ENCODE assay signal across 21 cellular contexts in the genomic region with DNA sequence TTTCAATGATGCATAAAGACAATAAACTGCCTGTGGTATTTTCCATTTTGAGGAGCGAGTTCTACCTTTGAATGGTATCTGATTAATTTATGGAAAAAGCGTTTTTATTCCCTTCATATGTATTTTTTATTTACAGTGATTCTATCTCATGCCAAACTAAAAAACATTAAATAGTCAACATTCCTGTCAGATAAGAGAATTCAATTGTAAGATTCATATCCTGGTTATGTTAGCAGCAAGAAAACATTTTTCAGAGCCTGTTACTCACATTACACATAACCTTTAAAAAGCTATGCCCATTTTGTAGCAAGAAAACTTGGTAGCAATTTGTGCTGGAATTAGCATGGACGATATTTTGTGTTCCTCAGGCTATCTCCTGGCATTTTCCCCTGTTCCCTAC. TPM values are rescaled to one million over a fixed set of nuclear protein-coding genes. Genes with fewer than 3 reads are reported as not detected.
"Had no signal": no experiment of that assay in that cellular context is flagged by ENCODE, and none has a peak within 500 bp of the region (broad histone marks: within the 10 kb centered on the region; RNA-seq: fewer than 3 reads in every experiment).

No MANE protein-coding gene starts in this region.

- H3K27me3 ChIP-seq: Peyer's patch, SJCRH30 had no signal

- H2AFZ ChIP-seq: PC-9 had no signal

- H3K9me3 ChIP-seq: Peyer's patch, SJCRH30 had no signal

- H3K36me3 ChIP-seq: Peyer's patch, SJCRH30 had no signal

- H3K4me2 ChIP-seq: PC-9 had no signal

- H3K4me1 ChIP-seq: Peyer's patch had no signal

- H3K4me3 ChIP-seq: PC-9, Peyer's patch, SJCRH30 had no signal

- DNase-seq: KBM-7; MV-4-11; NCI-H1048; NCI-H1105; NCI-H1436 treated with DMSO at 0.1 percent for 48 hours; NCI-H1694; NCI-H187 treated with DMSO at 0.1 percent for 48 hours; NCI-H2029 treated with DMSO at 0.1 percent for 48 hours; NCI-H2171 treated with DMSO at 0.1 percent for 48 hours; NCI-H524; NCI-H69; NCI-H774; NK-92 treated with Interleukin-12 subunit alpha and Interleukin-12 subunit beta, amount 100 ng/mL, for 24 hours; PC-9; Peyer's patch; SHP77 treated with DMSO at 0.1 percent for 48 hours; SJCRH30; SW 1271 had no signal

- ATAC-seq: Right ventricle myocardium inferior had no signal

- H3K27ac ChIP-seq: PC-9, Peyer's patch, SJCRH30 had no signal

RNA-seq across cellular contexts. Expression of a gene that starts 55.1 kb away (rescaled TPM):
- total RNA-seq: NCI-H460, OCI-LY7, PC-9, SJCRH30 had no signal
